Comparison of ENCODE assay signal across 10 cellular contexts in genomic region chr18:2970762-2971659, GRCh38. TPM values are rescaled to one million over a fixed set of nuclear protein-coding genes. Genes with fewer than 3 reads are reported as not detected.
DNase-seq lines count a peak whose midpoint lies in the region; ATAC-seq and TF ChIP-seq lines count a peak whose summit lies in the region.
"Had no signal": no experiment of that assay in that cellular context is flagged by ENCODE, and none has a peak within 500 bp of the region (broad histone marks: within the 10 kb centered on the region; RNA-seq: fewer than 3 reads in every experiment).

No MANE protein-coding gene starts in this region.

- H3K27ac Mint-ChIP-seq in activated CD4-positive, alpha-beta memory T cell treated with anti-CD3 and anti-CD28 coated beads for 36 hours = peak overlapping the region; percentile 100

- ATAC-seq in SK-N-SH treated with all-trans-retinoic acid at 6 μM for 48 hours (no peak), GM21381 (IDR thresholded peaks at IDR 0.05; ENCODE audit: unreplicated experiment) (no peak)

- no peak overlapping the region for H3K27ac ChIP-seq in SK-N-SH (ENCODE audit: low read depth in 2 of 2, low read length in 1 of 2)
- H3K27ac ChIP-seq in tibial artery = peak overlapping the region; percentile 58 to 63
- H3K27ac ChIP-seq: 22Rv1, KMS-11 had no signal

- no peak overlapping the region for H2AFZ ChIP-seq in SK-N-SH (ENCODE audit: low read depth)

- no peaks in the 10 kb centered on the region for H4K20me1 ChIP-seq in SK-N-SH (ENCODE audit: insufficient read depth)

- TF ChIP-seq RAD21 in SK-N-SH (IDR thresholded peaks at IDR 0.05; ENCODE audit: low read length) = no peak

- intact Hi-C loops in activated CD4-positive, alpha-beta memory T cell treated with anti-CD3 and anti-CD28 coated beads for 36 hours (cut with micrococcal nuclease) = loop anchor here (2.0 to 5.0 kb wide), 2 partner anchors 124 to 624 kb away; partner anchors contain the start of gene EMILIN2
- intact Hi-C loops in tibial artery (cut with DNase I; ENCODE audit: low total_unique reads) = no loop called here

- no peaks in the 10 kb centered on the region for H3K27me3 Mint-ChIP-seq in activated CD4-positive, alpha-beta memory T cell treated with anti-CD3 and anti-CD28 coated beads for 36 hours

- TF ChIP-seq CTCF in SK-N-SH (IDR thresholded peaks at IDR 0.05) (no peak), tibial artery (IDR thresholded peaks at IDR 0.05) (no peak)

- H3K9ac ChIP-seq in SK-N-SH = no peak overlapping the region
- peak overlapping the region; percentile 16 for H3K9ac ChIP-seq in iPS-15b (ENCODE audit: low read depth, low read length)
- H3K9ac ChIP-seq: KMS-11 had no signal

- peak overlapping the region; percentile 79 for H3K4me3 Mint-ChIP-seq in activated CD4-positive, alpha-beta memory T cell treated with anti-CD3 and anti-CD28 coated beads for 36 hours

- H3K4me1 Mint-ChIP-seq in activated CD4-positive, alpha-beta memory T cell treated with anti-CD3 and anti-CD28 coated beads for 36 hours (ENCODE audit: low read depth) = peaks cover 92% of the 10 kb centered on the region

- no peaks in the 10 kb centered on the region for H3K9me3 ChIP-seq in SK-N-SH
- no peaks in the 10 kb centered on the region for H3K9me3 ChIP-seq in iPS-15b (ENCODE audit: control insufficient read depth, insufficient read depth, low read length)
- H3K9me3 ChIP-seq in tibial artery = no peaks in the 10 kb centered on the region

- H3K79me2 ChIP-seq in SK-N-SH (ENCODE audit: insufficient read depth) = peaks cover 96% of the 10 kb centered on the region

- CTCF ChIA-PET in SK-N-SH (lab: Yijun Ruan, JAX) = interaction anchor here (0.7 kb wide), 1 partner anchor 92 kb away, joined by 3 read pairs; no protein-coding TSS in a partner anchor
- CTCF ChIA-PET in activated CD4-positive, alpha-beta memory T cell treated with anti-CD3 and anti-CD28 coated beads for 36 hours (lab: Charles Lee) = interaction anchor here (0.9 to 5.1 kb wide), 11 partner anchors 9 to 90 kb away, joined by 4 to 27 read pairs (median 6); no protein-coding TSS in a partner anchor

- no peaks in the 10 kb centered on the region for H3K9me2 ChIP-seq in SK-N-SH

- H3K4me2 ChIP-seq in SK-N-SH = no peak overlapping the region
- H3K4me2 ChIP-seq: KMS-11 had no signal

- H3K27me3 ChIP-seq in SK-N-SH (ENCODE audit: insufficient read depth) = no peaks in the 10 kb centered on the region
- no peaks in the 10 kb centered on the region for H3K27me3 ChIP-seq in iPS-15b (ENCODE audit: control insufficient read depth, insufficient read depth, low read length)
- H3K27me3 ChIP-seq in tibial artery = no peaks in the 10 kb centered on the region

- no peak overlapping the region for H3K4me3 ChIP-seq in SK-N-SH (ENCODE audit: low read depth in 2 of 2, low read length in 1 of 2)
- H3K4me3 ChIP-seq in iPS-15b (ENCODE audit: low read depth, low read length) = no peak overlapping the region
- H3K4me3 ChIP-seq in tibial artery = no peak overlapping the region

- H3K36me3 ChIP-seq in SK-N-SH (replicated peaks in 1 of 2; ENCODE audit: control insufficient read depth in 1 of 2, insufficient read depth in 2 of 2, low read length in 1 of 2) (no peaks in the 10 kb centered on the region), iPS-15b (ENCODE audit: control insufficient read depth, insufficient read depth, low read length) (no peaks in the 10 kb centered on the region), tibial artery (no peaks in the 10 kb centered on the region)

- H3K36me3 Mint-ChIP-seq in activated CD4-positive, alpha-beta memory T cell treated with anti-CD3 and anti-CD28 coated beads for 36 hours = peaks cover 59% of the 10 kb centered on the region

- H3F3A ChIP-seq in SK-N-SH (replicated peaks; ENCODE audit: insufficient read depth) = no peaks in the 10 kb centered on the region

- H3K9me3 Mint-ChIP-seq in activated CD4-positive, alpha-beta memory T cell treated with anti-CD3 and anti-CD28 coated beads for 36 hours = no peaks in the 10 kb centered on the region

- H3K4me1 ChIP-seq in SK-N-SH (ENCODE audit: control insufficient read depth in 1 of 2, insufficient read depth in 2 of 2, low read depth in 1 of 2, low read length in 1 of 2) (peaks cover 6 to 9% of the 10 kb centered on the region in 2 experiments; a peak in 2 of 4 replicates), iPS-15b (ENCODE audit: control insufficient read depth, insufficient read depth, low read length) (peaks cover 6% of the 10 kb centered on the region), tibial artery (peaks cover 0 to 87% (median 18%) of the 10 kb centered on the region in 4 donors)

- 95% methylated on average over 11 of the region's 11 CpGs for WGBS in SK-N-SH (ENCODE audit: low lambda C conversion rate)

- POLR2A ChIA-PET in SK-N-SH (lab: Yijun Ruan, JAX) = no interaction called here
- POLR2A ChIA-PET in activated CD4-positive, alpha-beta memory T cell treated with anti-CD3 and anti-CD28 coated beads for 36 hours (lab: Charles Lee) = interaction anchor here (0.8 to 8.8 kb wide), 6 partner anchors 10 to 43 kb away, joined by 3 to 139 read pairs (median 5); no protein-coding TSS in a partner anchor

- DNase-seq in SK-N-SH (no peak), tibial artery (no peak), NCI-H446 treated with DMSO at 0.1 percent for 48 hours (lab: John Stamatoyannopoulos, UW) (no peak), DMS114 treated with DMSO at 0.1 percent for 48 hours (lab: John Stamatoyannopoulos, UW; ENCODE audit: unreplicated experiment) (no peak)
- DNase-seq in activated CD4-positive, alpha-beta memory T cell treated with anti-CD3 and anti-CD28 coated beads for 36 hours = peak; percentile 63

- no peak for TF ChIP-seq EP300 in SK-N-SH (IDR thresholded peaks at IDR 0.05; ENCODE audit: borderline replicate concordance in 1 of 2, low read depth in 1 of 2, low read length in 1 of 2)

TF ChIP-seq in SK-N-SH, 30 proteins besides CTCF, POLR2A, EP300 and RAD21:
- TF ChIP-seq, protein P1, sequence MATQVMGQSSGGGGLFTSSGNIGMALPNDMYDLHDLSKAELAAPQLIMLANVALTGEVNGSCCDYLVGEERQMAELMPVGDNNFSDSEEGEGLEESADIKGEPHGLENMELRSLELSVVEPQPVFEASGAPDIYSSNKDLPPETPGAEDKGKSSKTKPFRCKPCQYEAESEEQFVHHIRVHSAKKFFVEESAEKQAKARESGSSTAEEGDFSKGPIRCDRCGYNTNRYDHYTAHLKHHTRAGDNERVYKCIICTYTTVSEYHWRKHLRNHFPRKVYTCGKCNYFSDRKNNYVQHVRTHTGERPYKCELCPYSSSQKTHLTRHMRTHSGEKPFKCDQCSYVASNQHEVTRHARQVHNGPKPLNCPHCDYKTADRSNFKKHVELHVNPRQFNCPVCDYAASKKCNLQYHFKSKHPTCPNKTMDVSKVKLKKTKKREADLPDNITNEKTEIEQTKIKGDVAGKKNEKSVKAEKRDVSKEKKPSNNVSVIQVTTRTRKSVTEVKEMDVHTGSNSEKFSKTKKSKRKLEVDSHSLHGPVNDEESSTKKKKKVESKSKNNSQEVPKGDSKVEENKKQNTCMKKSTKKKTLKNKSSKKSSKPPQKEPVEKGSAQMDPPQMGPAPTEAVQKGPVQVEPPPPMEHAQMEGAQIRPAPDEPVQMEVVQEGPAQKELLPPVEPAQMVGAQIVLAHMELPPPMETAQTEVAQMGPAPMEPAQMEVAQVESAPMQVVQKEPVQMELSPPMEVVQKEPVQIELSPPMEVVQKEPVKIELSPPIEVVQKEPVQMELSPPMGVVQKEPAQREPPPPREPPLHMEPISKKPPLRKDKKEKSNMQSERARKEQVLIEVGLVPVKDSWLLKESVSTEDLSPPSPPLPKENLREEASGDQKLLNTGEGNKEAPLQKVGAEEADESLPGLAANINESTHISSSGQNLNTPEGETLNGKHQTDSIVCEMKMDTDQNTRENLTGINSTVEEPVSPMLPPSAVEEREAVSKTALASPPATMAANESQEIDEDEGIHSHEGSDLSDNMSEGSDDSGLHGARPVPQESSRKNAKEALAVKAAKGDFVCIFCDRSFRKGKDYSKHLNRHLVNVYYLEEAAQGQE (IDR thresholded peaks at IDR 0.05; ENCODE audit: low read depth, low read length) = no peak
- 0 out of 2 replicates have a peak, but pooled peaks have one; percentile 4 for TF ChIP-seq GATA2 (CRISPR knock-in tag; IDR thresholded peaks at IDR 0.05)
TF ChIP-seq in SK-N-SH: peak in this region for 1.

TF ChIP-seq in SK-N-SH treated with all-trans-retinoic acid at 6 μM for 48 hours, 23 proteins besides CTCF, POLR2A, EP300 and RAD21 (continues in another document):
- TF ChIP-seq ARNTL (CRISPR knock-in tag; IDR thresholded peaks at IDR 0.05; ENCODE audit: borderline replicate concordance, low read depth) = no peak
- no peak for TF ChIP-seq ESRRG (CRISPR knock-in tag; IDR thresholded peaks at IDR 0.05)
- no peak for TF ChIP-seq TOX (CRISPR knock-in tag; IDR thresholded peaks at IDR 0.05; ENCODE audit: borderline replicate concordance)
- TF ChIP-seq GLIS3 (CRISPR knock-in tag; IDR thresholded peaks at IDR 0.05) = no peak
- TF ChIP-seq, protein P2, sequence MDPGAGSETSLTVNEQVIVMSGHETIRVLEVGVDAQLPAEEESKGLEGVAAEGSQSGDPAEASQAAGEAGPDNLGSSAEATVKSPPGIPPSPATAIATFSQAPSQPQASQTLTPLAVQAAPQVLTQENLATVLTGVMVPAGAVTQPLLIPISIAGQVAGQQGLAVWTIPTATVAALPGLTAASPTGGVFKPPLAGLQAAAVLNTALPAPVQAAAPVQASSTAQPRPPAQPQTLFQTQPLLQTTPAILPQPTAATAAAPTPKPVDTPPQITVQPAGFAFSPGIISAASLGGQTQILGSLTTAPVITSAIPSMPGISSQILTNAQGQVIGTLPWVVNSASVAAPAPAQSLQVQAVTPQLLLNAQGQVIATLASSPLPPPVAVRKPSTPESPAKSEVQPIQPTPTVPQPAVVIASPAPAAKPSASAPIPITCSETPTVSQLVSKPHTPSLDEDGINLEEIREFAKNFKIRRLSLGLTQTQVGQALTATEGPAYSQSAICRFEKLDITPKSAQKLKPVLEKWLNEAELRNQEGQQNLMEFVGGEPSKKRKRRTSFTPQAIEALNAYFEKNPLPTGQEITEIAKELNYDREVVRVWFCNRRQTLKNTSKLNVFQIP (CRISPR knock-in tag; IDR thresholded peaks at IDR 0.05; ENCODE audit: borderline replicate concordance, low read depth) = no peak
- TF ChIP-seq ZFP3 (CRISPR knock-in tag; IDR thresholded peaks at IDR 0.05) = no peak
- TF ChIP-seq RARB (CRISPR knock-in tag; IDR thresholded peaks at IDR 0.05) = no peak
- no peak for TF ChIP-seq ZNF8 (CRISPR knock-in tag; IDR thresholded peaks at IDR 0.05)
- TF ChIP-seq TCF4 (CRISPR knock-in tag; IDR thresholded peaks at IDR 0.05; ENCODE audit: borderline replicate concordance) = no peak

RNA-seq across cellular contexts. Expression of gene LPIN2, which starts 41.9 kb away (rescaled TPM):
- polyA plus RNA-seq in SK-N-SH (2012; rRNA removed) = 19.3 and 20.3 TPM in 2 replicates
- 18.9 and 20.5 TPM in 2 replicates for polyA plus RNA-seq in SK-N-SH (2012; cell fraction: cytosol; rRNA removed)
- polyA plus RNA-seq in SK-N-SH (2012; cell fraction: nucleus; rRNA removed) = 17.1 and 27.5 TPM in 2 replicates
- 100 to 1,000 TPM; 102 to 107 TPM for total RNA-seq in activated CD4-positive, alpha-beta memory T cell treated with anti-CD3 and anti-CD28 coated beads for 36 hours

Comparison
In these comparisons a context has a peak if more than half of its experiments do, and no peak if none do; other contexts are left out.
1. H3K27ac ChIP-seq: peak in tibial artery (2 of 2); none in SK-N-SH (0 of 2).